25 cellular contexts compared by ENCODE assay signal in genomic region chr6:40626886-40627285, GRCh38. TPM values are rescaled to one million over a fixed set of nuclear protein-coding genes. Genes with fewer than 3 reads are reported as not detected.
"Had no signal": no experiment of that assay in that cellular context is flagged by ENCODE, and none has a peak within 500 bp of the region (broad histone marks: within the 10 kb centered on the region; RNA-seq: fewer than 3 reads in every experiment).

No MANE protein-coding gene starts in this region.

- DNase-seq: activated CD8-positive, alpha-beta memory T cell treated with anti-CD3 and anti-CD28 coated beads, Interleukin-2, amount 50 U/mL, for 4 hours; activated naive CD4-positive, alpha-beta T cell; activated T-cell treated with anti-CD3 and anti-CD28 coated beads, Interleukin-2, amount 50 U/mL, for 24 hours; adrenal gland; colonic mucosa; dorsolateral prefrontal cortex; effector memory CD8-positive, alpha-beta T cell; kidney glomerular epithelial cell; left ventricle myocardium inferior; midbrain; natural killer cell; sigmoid colon; stimulated activated CD4-positive, alpha-beta T cell treated with anti-CD3 and anti-CD28 coated beads, Interleukin-4, amount 100 ng/mL, for 1 hour; stimulated activated naive CD4-positive, alpha-beta T cell treated with Interleukin-2 at 50 U/mL for 16 hours; T-helper 9 cell; upper lobe of left lung had no signal

- ATAC-seq: effector memory CD8-positive, alpha-beta T cell; natural killer cell; WTC11 had no signal

- H3K4me3 ChIP-seq: adrenal gland, colonic mucosa, dorsolateral prefrontal cortex, left ventricle myocardium inferior, sigmoid colon, thoracic aorta, upper lobe of left lung had no signal

- H3K27ac ChIP-seq: adrenal gland, colonic mucosa, dorsolateral prefrontal cortex, left ventricle myocardium inferior, sigmoid colon, thoracic aorta, upper lobe of left lung had no signal

- H3K36me3 ChIP-seq: adrenal gland, colonic mucosa, left ventricle myocardium inferior, sigmoid colon, thoracic aorta, upper lobe of left lung had no signal

- H3K9me3 ChIP-seq: adrenal gland, colonic mucosa, sigmoid colon, thoracic aorta, upper lobe of left lung had no signal

- H3K27me3 ChIP-seq: adrenal gland, colonic mucosa, dorsolateral prefrontal cortex, sigmoid colon, upper lobe of left lung had no signal

- H3K4me1 ChIP-seq: adrenal gland, colonic mucosa, left ventricle myocardium inferior, sigmoid colon, upper lobe of left lung had no signal

RNA-seq across cellular contexts. Expression of gene LRFN2, which starts 39.7 kb away (rescaled TPM):
- total RNA-seq: activated T-helper 2 cell treated with anti-CD3 and anti-CD28 coated beads, Interferon-gamma antibody, Interleukin-2, Interleukin-4, amounts not matched to agents 10 μg/mL and 5 μg/mL and 100 μg/mL, durations not matched to agents 14 hours and 24 hours and 36 hours; endothelial cell of umbilical vein; fibroblast of villous mesenchyme; left ventricle myocardium inferior; lung microvascular endothelial cell; osteoblast; posterior vena cava; renal cortical epithelial cell; thoracic aorta had no signal
- polyA plus RNA-seq: endothelial cell of umbilical vein had no signal
